ENCODE assay signal across 4 cellular contexts in genomic region chr2:238066718-238067117, GRCh38. TPM values are rescaled to one million over a fixed set of nuclear protein-coding genes. Genes with fewer than 3 reads are reported as not detected.
"Had no signal": no experiment of that assay in that cellular context is flagged by ENCODE, and none has a peak within 500 bp of the region (broad histone marks: within the 10 kb centered on the region; RNA-seq: fewer than 3 reads in every experiment).

No MANE protein-coding gene starts in this region.

RNA-seq across cellular contexts. Expression of gene ESPNL, which starts 33.4 kb away (rescaled TPM):
- total RNA-seq: aorta, natural killer cell, Right ventricle myocardium inferior had no signal
- polyA plus RNA-seq: smooth muscle cell had no signal
